1 cellular context compared by ENCODE assay signal in genomic region chr5:102771435-102771834, GRCh38.
TF ChIP-seq lines count a peak whose summit lies in the region.

No MANE protein-coding gene starts in this region.

TF ChIP-seq in endothelial cell of umbilical vein, 7 proteins besides CTCF, POLR2A, EP300 and RAD21:
- TF ChIP-seq POLR2AphosphoS5 (IDR thresholded peaks at IDR 0.05; ENCODE audit: insufficient read depth, low read depth, low read length) (peak; percentile 48), MAX (IDR thresholded peaks at IDR 0.05; ENCODE audit: insufficient read depth, insufficient read length) (no peak)
